21 cellular contexts compared by ENCODE assay signal in genomic region chr2:127893033-127893432, GRCh38.
"Had no signal": no experiment of that assay in that cellular context is flagged by ENCODE, and none has a peak within 500 bp of the region (broad histone marks: within the 10 kb centered on the region; RNA-seq: fewer than 3 reads in every experiment).

No MANE protein-coding gene starts in this region.

- H3K27ac Mint-ChIP-seq: activated CD8-positive, alpha-beta T cell treated with anti-CD3 and anti-CD28 coated beads for 36 hours; activated naive CD8-positive, alpha-beta T cell treated with anti-CD3 and anti-CD28 coated beads, Interleukin-2, amount 10 ng/mL, durations not matched to agents 7 days and 5 days; activated T-cell treated with anti-CD3 and anti-CD28 coated beads, Interleukin-2, amount 50 U/mL, for 72 hours; mesothelial cell of epicardium had no signal

- H3K4me3 ChIP-seq: breast epithelium, esophagus squamous epithelium, left lung, suprapubic skin, upper lobe of right lung had no signal

- H3K9me3 Mint-ChIP-seq: activated CD8-positive, alpha-beta T cell treated with anti-CD3 and anti-CD28 coated beads for 36 hours; activated naive CD8-positive, alpha-beta T cell treated with anti-CD3 and anti-CD28 coated beads, Interleukin-2, amount 10 ng/mL, durations not matched to agents 7 days and 5 days; activated T-cell treated with anti-CD3 and anti-CD28 coated beads, Interleukin-2, amount 50 U/mL, for 72 hours; mesothelial cell of epicardium had no signal

- H3K27me3 Mint-ChIP-seq: activated CD8-positive, alpha-beta T cell treated with anti-CD3 and anti-CD28 coated beads for 36 hours; activated naive CD8-positive, alpha-beta T cell treated with anti-CD3 and anti-CD28 coated beads, Interleukin-2, amount 10 ng/mL, durations not matched to agents 7 days and 5 days had no signal

- H3K36me3 ChIP-seq: breast epithelium, esophagus squamous epithelium, left lung, neutrophil, suprapubic skin, upper lobe of right lung had no signal

- H3K4me1 ChIP-seq: breast epithelium had no signal

- ATAC-seq: activated CD8-positive, alpha-beta T cell treated with anti-CD3 and anti-CD28 coated beads for 36 hours; activated T-cell treated with anti-CD3 and anti-CD28 coated beads, Interleukin-2, amount 50 U/mL, for 72 hours; left lung; sciatic nerve; upper lobe of right lung had no signal

- DNase-seq: activated CD4-positive, alpha-beta T cell treated with anti-CD3 and anti-CD28 coated beads for 4 hours; activated CD8-positive, alpha-beta memory T cell treated with anti-CD3 and anti-CD28 coated beads, Interleukin-2, amount 50 U/mL, for 4 hours; activated CD8-positive, alpha-beta T cell treated with anti-CD3 and anti-CD28 coated beads for 36 hours; activated gamma-delta T cell treated with Interleukin-2 at 50 U/mL for 16 hours; activated naive CD8-positive, alpha-beta T cell treated with anti-CD3 and anti-CD28 coated beads, Interleukin-2, amount 10 ng/mL, durations not matched to agents 7 days and 5 days; activated T-cell treated with anti-CD3 and anti-CD28 coated beads, Interleukin-2, amount 50 U/mL, for 72 hours; aorta; esophagus squamous epithelium; foreskin fibroblast; glutamatergic neuron; left lung; stimulated activated CD4-positive, alpha-beta T cell treated with anti-CD3 and anti-CD28 coated beads, Interleukin-2, amount 100 ng/mL, for 48 hours; stimulated activated naive CD4-positive, alpha-beta T cell treated with Interleukin-2 at 50 U/mL for 16 hours; T-helper 1 cell; upper lobe of right lung had no signal

- H3K27ac ChIP-seq: breast epithelium, esophagus squamous epithelium, left lung, neutrophil, suprapubic skin, upper lobe of right lung, VCaP had no signal

- H3K27me3 ChIP-seq: breast epithelium, esophagus squamous epithelium, left lung, neutrophil, suprapubic skin, upper lobe of right lung had no signal

- H3K9me3 ChIP-seq: breast epithelium, esophagus squamous epithelium, left lung, neutrophil, suprapubic skin, upper lobe of right lung had no signal

- H3K4me3 Mint-ChIP-seq: activated CD8-positive, alpha-beta T cell treated with anti-CD3 and anti-CD28 coated beads for 36 hours; activated naive CD8-positive, alpha-beta T cell treated with anti-CD3 and anti-CD28 coated beads, Interleukin-2, amount 10 ng/mL, durations not matched to agents 7 days and 5 days; activated T-cell treated with anti-CD3 and anti-CD28 coated beads, Interleukin-2, amount 50 U/mL, for 72 hours; mesothelial cell of epicardium had no signal
